ENCODE assay signal across 8 cellular contexts in genomic region chr9:69122086-69122390, GRCh38. TPM values are rescaled to one million over a fixed set of nuclear protein-coding genes. Genes with fewer than 3 reads are reported as not detected.
DNase-seq lines count a peak whose midpoint lies in the region; ATAC-seq, FAIRE-seq and TF ChIP-seq lines count a peak whose summit lies in the region.

No MANE protein-coding gene starts in this region.

- under 1% methylated on average over 13 of the region's 17 CpGs for WGBS in HepG2 (ENCODE audit: low lambda C conversion rate)

- H3K9me3 Mint-ChIP-seq in HFFc6: no peaks in the 10 kb centered on the region

- DNase-seq in GM12891 (ENCODE audit: insufficient read length, low spot score) (peak; percentile 51), HFFc6 (peak; percentile 52), NCI-H128 (lab: John Stamatoyannopoulos, UW; ENCODE audit: unreplicated experiment) (peak; percentile 38), HepG2 (ENCODE audit: low spot score) (peak; percentile 29), OCI-M2 (lab: John Stamatoyannopoulos, UW; ENCODE audit: unreplicated experiment) (no peak)
- DNase-seq in activated CD4-positive, alpha-beta T cell treated with anti-CD3 and anti-CD28 coated beads for 1 hour: peak; percentile 16
- DNase-seq in stimulated activated CD4-positive, alpha-beta T cell treated with anti-CD3 and anti-CD28 coated beads, Interleukin-2, amount 100 ng/mL, for 48 hours: peak; percentile 19 to 30

- H3K4me2 ChIP-seq in HepG2 (ENCODE audit: low read depth, low read length): peak overlapping the region; percentile 98

- peaks cover 9% of the 10 kb centered on the region for H3K4me1 Mint-ChIP-seq in HFFc6 (ENCODE audit: low read depth)

- H3K27me3 ChIP-seq in duodenal mucosa (ENCODE audit: control insufficient read depth in 1 of 2, insufficient read depth in 2 of 2, low read length in 2 of 2) (no peaks in the 10 kb centered on the region), HepG2 (ENCODE audit: control insufficient read depth in 1 of 2, insufficient read depth in 2 of 2, low read length in 2 of 2) (no peaks in the 10 kb centered on the region; a peak in 1 of 5 replicates)

- intact Hi-C loops in HepG2 (cut with micrococcal nuclease; ENCODE audit: unreplicated experiment): loop anchor here (1.0 to 5.0 kb wide), 2 partner anchors 9 to 50 kb away; partner anchors contain the start of gene TJP2

- H3K27ac Mint-ChIP-seq in HFFc6: peak overlapping the region; percentile 76

- peaks cover 0 to 8% of the 10 kb centered on the region in 2 donors for H3K4me1 ChIP-seq in duodenal mucosa (ENCODE audit: control insufficient read depth in 1 of 2, insufficient read depth in 2 of 2, low read length in 2 of 2)
- H3K4me1 ChIP-seq in HepG2 (ENCODE audit: insufficient read depth, low read length): peaks cover 29% of the 10 kb centered on the region

- ATAC-seq in HepG2: peak; percentile 49

- CTCF ChIA-PET in HepG2 (lab: Yijun Ruan, JAX; ENCODE audit: low intra/inter-chr PET ratio, low total read pairs): no interaction called here

- peak overlapping the region; percentile 81 to 92 for H3K4me3 ChIP-seq in duodenal mucosa (ENCODE audit: low read depth in 1 of 2, low read length in 2 of 2)
- H3K4me3 ChIP-seq in HepG2 (replicated peaks in 1 of 3; ENCODE audit: insufficient read depth in 1 of 3, low read depth in 2 of 3, low read length in 3 of 3): peak overlapping the region; percentile 75 to 92 (median 91)

- TF ChIP-seq POLR2A in GM12891 (IDR thresholded peaks at IDR 0.05; ENCODE audit: low read depth, low read length) (no peak), HepG2 (IDR thresholded peaks at IDR 0.05; ENCODE audit: insufficient read depth in 1 of 2, low read depth in 2 of 2, low read length in 2 of 2) (peak in 1 of 2 experiments; percentile 32; a peak in 1 of 4 replicates)

- 0 out of 2 replicates have a peak, but pooled peaks cover 3% of the 10 kb centered on the region for H4K20me1 ChIP-seq in HepG2 (ENCODE audit: insufficient read depth, low read length)

- no peaks in the 10 kb centered on the region for H3K9me3 ChIP-seq in duodenal mucosa (ENCODE audit: control insufficient read depth in 1 of 2, low read length in 2 of 2)
- no peaks in the 10 kb centered on the region for H3K9me3 ChIP-seq in HepG2 (ENCODE audit: low read length)

- TF ChIP-seq CTCF in HFFc6 (IDR thresholded peaks at IDR 0.05) (0 out of 2 replicates have a peak, but pooled peaks have one; percentile 4), HepG2 (CRISPR knock-in tag; IDR thresholded peaks at IDR 0.05) (no peak)

- POLR2A ChIA-PET in HepG2 (lab: Yijun Ruan, JAX): interaction anchor here (0.7 to 4.2 kb wide), 16 partner anchors 8 to 69 kb away, joined by 3 to 41 read pairs (median 8); partner anchors contain the start of gene TJP2

- in situ Hi-C loops in HepG2 (cut with HindIII; ENCODE audit: extremely low pct_ligation_motif_present, low pct_unique_long_range_greater_than_20kb): no loop called here

- FAIRE-seq in GM12891 (lab: Jason Lieb, UNC) (peak; percentile 40), HepG2 (lab: Jason Lieb, UNC) (no peak)

- peak overlapping the region; percentile 93 to 98 for H3K9ac ChIP-seq in duodenal mucosa (ENCODE audit: low read depth in 1 of 2, low read length in 2 of 2)
- H3K9ac ChIP-seq in HepG2 (ENCODE audit: insufficient read depth, low read depth, low read length): peak overlapping the region; percentile 83

- no peak for TF ChIP-seq RAD21 in HepG2 (CRISPR knock-in tag; IDR thresholded peaks at IDR 0.05)

- TF ChIP-seq EP300 in HepG2 (IDR thresholded peaks at IDR 0.05; ENCODE audit: low read depth in 2 of 2, low read length in 2 of 2): no peak
- TF ChIP-seq EP300 in HepG2 (CRISPR knock-in tag; IDR thresholded peaks at IDR 0.05; ENCODE audit: borderline replicate concordance): no peak

- BruUV-seq in HepG2 (replicated peaks; lab: Mats Ljungman, UMichigan): no TSS peak

- H3K79me2 ChIP-seq in HepG2 (ENCODE audit: insufficient read depth, low read length): peaks cover 41% of the 10 kb centered on the region

- H3K27me3 Mint-ChIP-seq in HFFc6 (ENCODE audit: insufficient read depth): peaks cover 1% of the 10 kb centered on the region

- peak overlapping the region; percentile 95 for H3K4me3 Mint-ChIP-seq in HFFc6

- H3K36me3 ChIP-seq in duodenal mucosa (ENCODE audit: control insufficient read depth in 1 of 2, insufficient read depth in 2 of 2, low read length in 2 of 2) (peaks cover 0 to 3% of the 10 kb centered on the region in 2 donors), HepG2 (replicated peaks in 1 of 2; ENCODE audit: control insufficient read depth in 1 of 2, insufficient read depth in 2 of 2, low read length in 2 of 2) (peaks cover 0 to 4% of the 10 kb centered on the region in 2 experiments; a peak in 1 of 5 replicates)

- no peak overlapping the region for H2AFZ ChIP-seq in HepG2 (ENCODE audit: low read length)

- no peaks in the 10 kb centered on the region for H3K36me3 Mint-ChIP-seq in HFFc6 (ENCODE audit: low read depth)

- H3K27ac ChIP-seq in duodenal mucosa (ENCODE audit: low read depth, low read length) (peak overlapping the region; percentile 96), HepG2 (ENCODE audit: extremely low read length, insufficient read depth, low read length) (peak overlapping the region; percentile 99)

TF ChIP-seq in GM12891, 5 proteins besides CTCF, POLR2A, EP300 and RAD21:
- TF ChIP-seq SPI1 (IDR thresholded peaks at IDR 0.05; ENCODE audit: low read depth, low read length): no peak
- TF ChIP-seq TAF1 (IDR thresholded peaks at IDR 0.05; ENCODE audit: low read depth, low read length): no peak
- no peak for TF ChIP-seq PAX5 (IDR thresholded peaks at IDR 0.05; ENCODE audit: insufficient read depth, low read length, severe bottlenecking)
- no peak for TF ChIP-seq POLR2AphosphoS5 (IDR thresholded peaks at IDR 0.05; ENCODE audit: low read depth, low read length)
- no peak for TF ChIP-seq POU2F2 (IDR thresholded peaks at IDR 0.05; ENCODE audit: low read depth, low read length)

TF ChIP-seq in HepG2, 621 proteins besides CTCF, POLR2A, EP300 and RAD21 (continues in another document):
- TF ChIP-seq ZNF687 (CRISPR knock-in tag; IDR thresholded peaks at IDR 0.05) (peak; percentile 57), SALL1 (CRISPR knock-in tag; IDR thresholded peaks at IDR 0.05) (peak; percentile 36; the same call in 1 of the 2 replicates)

RNA-seq across cellular contexts. Expression of gene TJP2, which starts 52.0 kb away (rescaled TPM):
- polyA plus RNA-seq in GM12891 (2012; ENCODE audit: low read depth, missing spikeins): 15.1 TPM
- 10 to 100 TPM; 25.3 to 50.4 (median 45.4) TPM for total RNA-seq in HFFc6 (2021; fragmentation: NEBNext Ultra II Directional; extraction: Animal tissue kit (Norgen Biotek cat#: 25700))
- total RNA-seq in HepG2 (2016; rRNA removed; fragmentation: Illumina TruSeq; extraction: Trizol): 110 and 135 TPM in 2 replicates
- total RNA-seq in HepG2 (2016; cell fraction: cytosol; rRNA removed; fragmentation: Illumina TruSeq; extraction: Trizol; ENCODE audit: low read depth): 19.7 and 22.7 TPM in 2 replicates
- 109 and 122 TPM in 2 replicates for total RNA-seq in HepG2 (2016; cell fraction: insoluble cytoplasmic fraction; rRNA removed; fragmentation: Illumina TruSeq; extraction: Trizol)
- 29.6 and 31.5 TPM in 2 replicates for total RNA-seq in HepG2 (2016; cell fraction: membrane; rRNA removed; fragmentation: Illumina TruSeq; extraction: Trizol)
- 104 and 120 TPM in 2 replicates for total RNA-seq in HepG2 (2016; cell fraction: nucleus; rRNA removed; fragmentation: Illumina TruSeq; extraction: Trizol)
- polyA plus RNA-seq in HepG2 (2011; rRNA removed): 109 and 112 TPM in 2 replicates
- polyA plus RNA-seq in HepG2 (2011; cell fraction: cytosol; rRNA removed): 71.5 and 85.0 TPM in 2 replicates
- polyA plus RNA-seq in HepG2 (2011; cell fraction: nucleus; rRNA removed): 238 and 261 TPM in 2 replicates
- polyA plus RNA-seq in HepG2 (2012): 110 and 201 TPM in 2 replicates
- polyA plus RNA-seq in HepG2 (2016; cell fraction: cytosol; fragmentation: Illumina TruSeq; extraction: Trizol; ENCODE audit: low read depth): 3.9 and 4.9 TPM in 2 replicates
- polyA plus RNA-seq in HepG2 (2016; cell fraction: insoluble cytoplasmic fraction; fragmentation: Illumina TruSeq; extraction: Trizol; ENCODE audit: low read depth): 110 and 122 TPM in 2 replicates
- 11.6 and 12.9 TPM in 2 replicates for polyA plus RNA-seq in HepG2 (2016; cell fraction: membrane; fragmentation: Illumina TruSeq; extraction: Trizol; ENCODE audit: low read depth)
- 155 and 164 TPM in 2 replicates for polyA plus RNA-seq in HepG2 (2016; cell fraction: nucleus; fragmentation: Illumina TruSeq; extraction: Trizol; ENCODE audit: insufficient read depth, low read depth)
- 13.0 and 80.7 TPM in 2 replicates for polyA minus RNA-seq in HepG2 (2011; rRNA and poly(A)+ RNA removed; ENCODE audit: low replicate concordance)
- polyA minus RNA-seq in HepG2 (2011; cell fraction: cytosol; rRNA and poly(A)+ RNA removed): 99.2 and 104 TPM in 2 replicates
- polyA minus RNA-seq in HepG2 (2011; cell fraction: nucleus; rRNA and poly(A)+ RNA removed): 157 and 183 TPM in 2 replicates
